ENCODE assay signal across 8 cellular contexts in the genomic region with DNA sequence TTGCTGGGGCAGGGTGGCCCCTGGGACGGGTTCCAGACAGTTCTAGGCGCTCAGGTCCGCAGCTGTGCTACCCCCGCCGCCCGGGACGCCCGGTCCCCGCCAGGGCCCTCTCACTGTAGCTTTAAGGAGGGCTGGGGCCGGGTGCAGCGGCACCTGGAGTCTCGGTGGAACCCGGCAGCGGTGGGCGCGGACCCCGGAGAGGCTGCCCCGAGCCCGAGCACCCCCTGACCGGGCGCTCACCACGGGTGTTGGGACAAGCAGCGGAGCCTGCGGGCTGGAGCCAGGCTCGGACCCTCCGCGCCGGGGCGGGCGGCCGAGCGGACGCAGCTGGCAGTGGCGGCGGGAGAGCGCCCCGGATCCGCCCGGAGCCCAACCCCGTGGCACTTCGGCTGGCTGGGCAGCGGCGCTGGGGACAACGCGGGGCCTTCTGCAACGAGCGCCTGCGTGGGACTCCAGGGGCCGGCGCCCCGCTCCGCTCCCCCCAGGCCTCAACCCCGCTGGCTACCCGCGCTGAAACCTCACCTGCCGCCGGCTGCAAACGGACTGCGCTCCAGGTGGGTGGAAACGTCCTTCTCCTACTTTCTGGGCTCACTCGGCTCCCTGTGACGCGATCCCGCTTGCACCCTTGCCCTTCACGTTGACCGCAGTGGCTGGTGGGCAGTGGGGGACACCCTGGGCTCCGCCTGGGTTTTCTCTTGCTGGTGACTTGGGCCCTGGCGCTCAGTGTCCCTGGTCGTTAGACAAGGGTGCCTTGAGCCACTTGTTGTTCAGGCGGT.
A peak's percentile ranks its signal among the peaks of the same experiment; 100 is the strongest.
DNase-seq lines count a peak whose midpoint lies in the region; ATAC-seq and TF ChIP-seq lines count a peak whose summit lies in the region.

No MANE protein-coding gene starts in this region.

- H3K4me3 ChIP-seq in Jurkat, Clone E6-1 (ENCODE audit: low read length): peak overlapping the region; percentile 64
- peak overlapping the region; percentile 64 for H3K4me3 ChIP-seq in iPS-18c (ENCODE audit: insufficient read depth, low read depth, low read length)
- peak overlapping the region; percentile 45 to 80 (median 76) for H3K4me3 ChIP-seq in skeletal muscle tissue (ENCODE audit: low read length in 3 of 3)

- DNase-seq in Jurkat, Clone E6-1 (ENCODE audit: low read depth, low spot score): no peak
- no peak for DNase-seq in activated naive CD4-positive, alpha-beta T cell treated with anti-CD3 and anti-CD28 coated beads, Interleukin-2, amount 50 U/mL, for 72 hours (ENCODE audit: low spot score in 2 of 2)
- DNase-seq in SW 1271 (lab: John Stamatoyannopoulos, UW): no peak
- no peak for DNase-seq in HFFc6

- H3K9ac ChIP-seq in skeletal muscle tissue (ENCODE audit: low read depth in 1 of 3, low read length in 3 of 3): peak overlapping the region; percentile 40 to 94 (median 75)

- peaks cover 0 to 13% of the 10 kb centered on the region in 2 donors for H3K36me3 Mint-ChIP-seq in activated naive CD4-positive, alpha-beta T cell treated with anti-CD3 and anti-CD28 coated beads, Interleukin-2, amount 50 U/mL, for 72 hours
- H3K36me3 Mint-ChIP-seq in HFFc6 (ENCODE audit: low read depth): 0 out of 2 replicates have a peak, but pooled peaks cover 5% of the 10 kb centered on the region

- peaks cover 0 to 26% (median 4%) of the 10 kb centered on the region in 3 donors for H3K27me3 ChIP-seq in skeletal muscle tissue (ENCODE audit: control insufficient read depth in 3 of 3, insufficient read depth in 3 of 3, low read length in 3 of 3)

- no peak overlapping the region for H3K27ac ChIP-seq in skeletal muscle tissue (ENCODE audit: low read depth, low read length)

- H3K9me3 ChIP-seq in iPS-18c (ENCODE audit: control insufficient read depth, insufficient read depth, low read length) (peaks cover 2% of the 10 kb centered on the region), skeletal muscle tissue (ENCODE audit: control insufficient read depth in 3 of 3, low read length in 3 of 3) (peaks cover 0 to 10% (median 0%) of the 10 kb centered on the region in 3 donors)

- no peaks in the 10 kb centered on the region for H3K36me3 ChIP-seq in skeletal muscle tissue (ENCODE audit: control insufficient read depth in 3 of 3, insufficient read depth in 3 of 3, low read length in 3 of 3)

- no peaks in the 10 kb centered on the region for H3K4me1 Mint-ChIP-seq in HFFc6 (ENCODE audit: low read depth)

- peaks cover 5 to 9% of the 10 kb centered on the region in 2 donors for H3K9me3 Mint-ChIP-seq in activated naive CD4-positive, alpha-beta T cell treated with anti-CD3 and anti-CD28 coated beads, Interleukin-2, amount 50 U/mL, for 72 hours
- peaks cover 29% of the 10 kb centered on the region for H3K9me3 Mint-ChIP-seq in HFFc6

- no peak for TF ChIP-seq CTCF in HFFc6 (IDR thresholded peaks at IDR 0.05)

- H3K27ac Mint-ChIP-seq in activated naive CD4-positive, alpha-beta T cell treated with anti-CD3 and anti-CD28 coated beads, Interleukin-2, amount 50 U/mL, for 72 hours: peak overlapping the region in 1 of 2 donors; percentile 64
- H3K27ac Mint-ChIP-seq in HFFc6: no peak overlapping the region

- peak; percentile 64 to 73 for ATAC-seq in activated naive CD4-positive, alpha-beta T cell treated with anti-CD3 and anti-CD28 coated beads, Interleukin-2, amount 50 U/mL, for 72 hours
- ATAC-seq in GM18858 (IDR thresholded peaks at IDR 0.05; ENCODE audit: unreplicated experiment): no peak
- ATAC-seq in GM21360 (IDR thresholded peaks at IDR 0.05; ENCODE audit: unreplicated experiment): no peak

- peaks cover 0 to 14% (median 3%) of the 10 kb centered on the region in 3 donors for H3K4me1 ChIP-seq in skeletal muscle tissue (ENCODE audit: control insufficient read depth in 3 of 3, insufficient read depth in 3 of 3, low read length in 3 of 3)

- H3K27me3 Mint-ChIP-seq in HFFc6 (ENCODE audit: insufficient read depth): peaks cover 5% of the 10 kb centered on the region

- no peak overlapping the region for H3K4me3 Mint-ChIP-seq in HFFc6

Comparison
In these comparisons a context has a peak if more than half of its experiments do, and no peak if none do; other contexts are left out.
1. ATAC-seq: peak in activated naive CD4-positive, alpha-beta T cell treated with anti-CD3 and anti-CD28 coated beads, Interleukin-2, amount 50 U/mL, for 72 hours (2 of 2); none in GM18858 (single experiment) and GM21360 (single experiment).
2. Peak in every context shown above with its lines, with median percentiles within 50 percentile points of each other: H3K4me3 ChIP-seq.